In the genomic region with DNA sequence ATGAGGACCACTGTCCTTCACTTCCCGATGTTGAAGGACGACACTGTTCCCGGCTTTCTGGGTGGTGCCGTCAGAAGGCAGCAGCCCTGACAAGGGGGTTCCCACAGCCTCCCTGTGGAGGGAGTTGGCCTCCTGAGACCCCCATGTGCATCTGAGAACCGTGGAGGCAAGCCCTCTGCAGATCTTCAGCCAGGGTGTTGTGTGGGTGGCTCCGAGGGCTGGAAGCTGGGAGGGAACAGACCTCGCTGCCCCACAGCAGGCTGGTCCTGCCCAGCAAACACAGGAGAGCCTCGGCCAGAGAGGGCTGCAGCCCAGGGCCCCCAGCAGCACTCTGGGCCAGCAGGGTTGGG, we compare ENCODE assay signal across 20 cellular contexts. TPM values are rescaled to one million over a fixed set of nuclear protein-coding genes. Genes with fewer than 3 reads are reported as not detected.
A peak's percentile ranks its signal among the peaks of the same experiment; 100 is the strongest.
DNase-seq lines count a peak whose midpoint lies in the region; ATAC-seq and TF ChIP-seq lines count a peak whose summit lies in the region.
"Had no signal": no experiment of that assay in that cellular context is flagged by ENCODE, and none has a peak within 500 bp of the region (broad histone marks: within the 10 kb centered on the region; RNA-seq: fewer than 3 reads in every experiment).

No MANE protein-coding gene starts in this region.

- H3K36me3 ChIP-seq in right atrium auricular region (peaks cover 3% of the 10 kb centered on the region), neuronal stem cell (replicated peaks in 1 of 2; ENCODE audit: control insufficient read depth in 2 of 2, insufficient read depth in 2 of 2, low read length in 2 of 2) (peaks cover 0 to 6% of the 10 kb centered on the region in 2 donors), upper lobe of right lung (peaks cover 9% of the 10 kb centered on the region), MM.1S (replicated peaks; ENCODE audit: insufficient read depth, low read length) (no peaks in the 10 kb centered on the region)

- H2BK5ac ChIP-seq in neuronal stem cell (ENCODE audit: low read length) = no peak overlapping the region

- no peaks in the 10 kb centered on the region for H3K4me1 Mint-ChIP-seq in T-helper 2 cell treated with Interferon-gamma antibody and Interleukin-4, amounts not matched to agents 5 μg/mL and 100 μg/mL, for 36 hours (ENCODE audit: low read depth)
- H3K4me1 Mint-ChIP-seq: H9 had no signal

- H2BK15ac ChIP-seq in neuronal stem cell (ENCODE audit: low read length) = no peak overlapping the region

- no peaks in the 10 kb centered on the region for H3K79me2 ChIP-seq in MM.1S (ENCODE audit: low read length)

- no peaks in the 10 kb centered on the region for H3F3A ChIP-seq in MM.1S (ENCODE audit: insufficient read depth, low read length)

- H2BK12ac ChIP-seq in neuronal stem cell (ENCODE audit: low read length) = no peak overlapping the region

- no peak overlapping the region for H3K4me3 ChIP-seq in right atrium auricular region
- H3K4me3 ChIP-seq in neuronal stem cell (ENCODE audit: low read length in 2 of 2) = no peak overlapping the region
- H3K4me3 ChIP-seq in upper lobe of right lung = no peak overlapping the region
- H3K4me3 ChIP-seq in MM.1S (ENCODE audit: low read length) = no peak overlapping the region

- no peak overlapping the region for H3K14ac ChIP-seq in neuronal stem cell (ENCODE audit: low read length)

- H3K36me3 Mint-ChIP-seq in T-helper 2 cell treated with Interferon-gamma antibody and Interleukin-4, amounts not matched to agents 5 μg/mL and 100 μg/mL, for 36 hours (ENCODE audit: low read depth) = no peaks in the 10 kb centered on the region

- no peak overlapping the region for H3K4me3 Mint-ChIP-seq in T-helper 2 cell treated with Interferon-gamma antibody and Interleukin-4, amounts not matched to agents 5 μg/mL and 100 μg/mL, for 36 hours
- H3K4me3 Mint-ChIP-seq: H9, HFFc6 had no signal

- no peaks in the 10 kb centered on the region for H4K20me1 ChIP-seq in MM.1S (ENCODE audit: insufficient read depth, low read length)

- peaks cover 2% of the 10 kb centered on the region for H3K79me1 ChIP-seq in neuronal stem cell (ENCODE audit: low read depth, low read length)

- H3K4me2 ChIP-seq in neuronal stem cell (ENCODE audit: insufficient read depth, low read length, poor library complexity, severe bottlenecking) = no peak overlapping the region
- no peak overlapping the region for H3K4me2 ChIP-seq in MM.1S (ENCODE audit: low read depth, low read length)

- intact Hi-C loops in Right ventricle myocardium superior (cut with DNase I) (no loop called here), upper lobe of right lung (cut with DNase I) (no loop called here)

- H3K27me3 ChIP-seq in right atrium auricular region (no peaks in the 10 kb centered on the region), neuronal stem cell (ENCODE audit: control insufficient read depth in 3 of 3, insufficient read depth in 3 of 3, low read depth in 1 of 3, low read length in 3 of 3) (no peaks in the 10 kb centered on the region), upper lobe of right lung (no peaks in the 10 kb centered on the region), MM.1S (replicated peaks; ENCODE audit: insufficient read depth, low read length) (no peaks in the 10 kb centered on the region)

- DNase-seq in Right ventricle myocardium superior (peak; percentile 17), right atrium auricular region (ENCODE audit: low spot score) (no peak), Daoy (ENCODE audit: low read depth) (peak; percentile 1), neuronal stem cell (ENCODE audit: low spot score) (no peak), upper lobe of right lung (peak; percentile 61), MM.1S (no peak)
- no peak for DNase-seq in T-helper 2 cell treated with Interferon-gamma antibody and Interleukin-4, amounts not matched to agents 5 μg/mL and 100 μg/mL, for 36 hours (ENCODE audit: low spot score)
- DNase-seq: BE2C; H9; HFFc6; KBM-7; NCI-H1092 treated with DMSO at 0.1 percent for 48 hours; NCI-H1436 treated with DMSO at 0.1 percent for 48 hours; NCI-H1930; NCI-H226; NCI-H510A treated with DMSO at 0.1 percent for 48 hours; NCI-H748 treated with DMSO at 0.1 percent for 48 hours; NK-92 treated with Interleukin-12 subunit alpha and Interleukin-12 subunit beta, amount 100 ng/mL, for 24 hours had no signal

- H3K9me3 Mint-ChIP-seq in T-helper 2 cell treated with Interferon-gamma antibody and Interleukin-4, amounts not matched to agents 5 μg/mL and 100 μg/mL, for 36 hours = no peaks in the 10 kb centered on the region
- H3K9me3 Mint-ChIP-seq: H9, HFFc6 had no signal

- H3K9me3 ChIP-seq in right atrium auricular region = no peaks in the 10 kb centered on the region
- H3K9me3 ChIP-seq in neuronal stem cell (replicated peaks in 1 of 2; ENCODE audit: control insufficient read depth in 2 of 2, insufficient read depth in 1 of 2, low read depth in 1 of 2, low read length in 2 of 2) = no peaks in the 10 kb centered on the region
- no peaks in the 10 kb centered on the region for H3K9me3 ChIP-seq in upper lobe of right lung
- H3K9me3 ChIP-seq in MM.1S (replicated peaks; ENCODE audit: insufficient read depth, low read length) = no peaks in the 10 kb centered on the region
- H3K9me3 ChIP-seq: BE2C had no signal

- peak overlapping the region; percentile 43 for H3K23ac ChIP-seq in neuronal stem cell (ENCODE audit: low read depth, low read length, poor library complexity)

- H2AFZ ChIP-seq in neuronal stem cell (ENCODE audit: low read length) (no peak overlapping the region), MM.1S (ENCODE audit: low read length) (no peak overlapping the region)

- H4K8ac ChIP-seq in neuronal stem cell (ENCODE audit: low read depth, low read length) = no peak overlapping the region

- H3K9me2 ChIP-seq in MM.1S (replicated peaks; ENCODE audit: insufficient read depth, low read length) = no peaks in the 10 kb centered on the region

- H3K9ac ChIP-seq in neuronal stem cell (ENCODE audit: low read depth, low read length, poor library complexity) = peak overlapping the region; percentile 21
- no peak overlapping the region for H3K9ac ChIP-seq in MM.1S (ENCODE audit: low read length)

- H2AK5ac ChIP-seq in neuronal stem cell (ENCODE audit: low read depth, low read length) = no peak overlapping the region

- WGBS in neuronal stem cell (ENCODE audit: extremely low coverage in 2 of 2, insufficient read length in 2 of 2, insufficient replicate concordance in 1 of 2), 2 donors = no CpG with 5 or more reads among the region's 8 CpGs

- no peak overlapping the region for H3K18ac ChIP-seq in neuronal stem cell (ENCODE audit: low read length)

- ATAC-seq in Right ventricle myocardium superior (ENCODE audit: poor library complexity) (no peak), upper lobe of right lung (no peak)

- H4K91ac ChIP-seq in neuronal stem cell (ENCODE audit: low read depth, low read length, poor library complexity) = no peak overlapping the region

- H3K27ac ChIP-seq in right atrium auricular region (no peak overlapping the region), neuronal stem cell (replicated peaks; ENCODE audit: low read length) (no peak overlapping the region), upper lobe of right lung (no peak overlapping the region), MM.1S (ENCODE audit: low read length) (no peak overlapping the region)
- H3K27ac ChIP-seq: HL-60, RWPE1 had no signal

- no peak for TF ChIP-seq CTCF in right atrium auricular region (IDR thresholded peaks at IDR 0.05)
- no peak for TF ChIP-seq CTCF in upper lobe of right lung (IDR thresholded peaks at IDR 0.05)
- no peak for TF ChIP-seq CTCF in MM.1S (IDR thresholded peaks at IDR 0.05; ENCODE audit: low read length)

- H3K4me1 ChIP-seq in right atrium auricular region (no peaks in the 10 kb centered on the region), neuronal stem cell (ENCODE audit: control insufficient read depth in 2 of 2, insufficient read depth in 1 of 2, low read depth in 1 of 2, low read length in 2 of 2) (no peaks in the 10 kb centered on the region), upper lobe of right lung (no peaks in the 10 kb centered on the region), MM.1S (ENCODE audit: low read length) (no peaks in the 10 kb centered on the region)
- H3K4me1 ChIP-seq: BE2C had no signal

- no peak overlapping the region for H3K4ac ChIP-seq in neuronal stem cell (ENCODE audit: low read length)

- H3K27me3 Mint-ChIP-seq in T-helper 2 cell treated with Interferon-gamma antibody and Interleukin-4, amounts not matched to agents 5 μg/mL and 100 μg/mL, for 36 hours (ENCODE audit: low read depth) = no peaks in the 10 kb centered on the region

- no peak overlapping the region for H3K27ac Mint-ChIP-seq in T-helper 2 cell treated with Interferon-gamma antibody and Interleukin-4, amounts not matched to agents 5 μg/mL and 100 μg/mL, for 36 hours
- H3K27ac Mint-ChIP-seq: H9 had no signal

- H2BK120ac ChIP-seq in neuronal stem cell (ENCODE audit: low read depth, low read length) = no peak overlapping the region

RNA-seq across cellular contexts. Expression of a gene that starts 16.2 kb away (rescaled TPM):
- 3.3 TPM for total RNA-seq in Right ventricle myocardium superior
- 1 to 10 TPM; 3.1 to 4.8 TPM for total RNA-seq in right atrium auricular region
- 4.3 and 4.4 TPM in 2 replicates for total RNA-seq in Daoy (2014; rRNA removed; shearing (Covaris generic))
- 5.4 TPM for polyA plus RNA-seq in neuronal stem cell (2013, experiment 1 of 2)
- 5.2 TPM for polyA plus RNA-seq in neuronal stem cell (2013, experiment 2 of 2)
- total RNA-seq in upper lobe of right lung = 19.1 TPM

RNA-seq across cellular contexts. Expression of a gene that starts 24.9 kb away (rescaled TPM):
- 14.9 TPM for total RNA-seq in Right ventricle myocardium superior
- total RNA-seq in right atrium auricular region = 10 to 100 TPM; 20.2 to 24.0 TPM
- total RNA-seq in Daoy (2014; rRNA removed; shearing (Covaris generic)) = 12.0 and 20.1 TPM in 2 replicates
- polyA plus RNA-seq in neuronal stem cell (2013, experiment 1 of 2) = 8.0 TPM
- 7.7 TPM for polyA plus RNA-seq in neuronal stem cell (2013, experiment 2 of 2)
- 42.4 TPM for total RNA-seq in upper lobe of right lung

RNA-seq across cellular contexts. Expression of a gene that starts 25.1 kb away (rescaled TPM):
- 27.9 TPM for total RNA-seq in Right ventricle myocardium superior
- 10 to 100 TPM; 27.8 to 52.2 TPM for total RNA-seq in right atrium auricular region
- total RNA-seq in Daoy (2014; rRNA removed; shearing (Covaris generic)) = 61.6 and 71.9 TPM in 2 replicates
- polyA plus RNA-seq in neuronal stem cell (2013, experiment 1 of 2) = 35.3 TPM
- polyA plus RNA-seq in neuronal stem cell (2013, experiment 2 of 2) = 34.3 TPM
- 138 TPM for total RNA-seq in upper lobe of right lung

RNA-seq across cellular contexts. Expression of a gene that starts 29.6 kb away (rescaled TPM):
- 8.4 TPM for total RNA-seq in Right ventricle myocardium superior
- 10 to 100 TPM in 1 of 2 donors, 1 to 10 TPM in 1; 8.9 to 10.2 TPM for total RNA-seq in right atrium auricular region
- 1.0 and 2.3 TPM in 2 replicates for total RNA-seq in Daoy (2014; rRNA removed; shearing (Covaris generic))
- polyA plus RNA-seq in neuronal stem cell (2013, experiment 1 of 2) = 6.9 TPM
- 5.7 TPM for polyA plus RNA-seq in neuronal stem cell (2013, experiment 2 of 2)
- 49.2 TPM for total RNA-seq in upper lobe of right lung

RNA-seq across cellular contexts. Expression of a gene that starts 36.0 kb away (rescaled TPM):
- total RNA-seq in Right ventricle myocardium superior (0.19 TPM), right atrium auricular region (not detected), upper lobe of right lung (0.20 TPM)
- 0.57 TPM in 1 of 2 replicates, not detected in the other for total RNA-seq in Daoy (2014; rRNA removed; shearing (Covaris generic))
- 0.13 TPM for polyA plus RNA-seq in neuronal stem cell (2013, experiment 1 of 2)
- polyA plus RNA-seq in neuronal stem cell (2013, experiment 2 of 2) = 0.15 TPM

Comparison
In these comparisons a context has a peak if more than half of its experiments do, and no peak if none do; other contexts are left out.
1. DNase-seq: peak in Right ventricle myocardium superior (single experiment), Daoy (single experiment) and upper lobe of right lung (single experiment); none in right atrium auricular region (single experiment), neuronal stem cell (single experiment), MM.1S (single experiment) and T-helper 2 cell treated with Interferon-gamma antibody and Interleukin-4, amounts not matched to agents 5 μg/mL and 100 μg/mL, for 36 hours (single experiment).